8 cellular contexts compared by ENCODE assay signal in genomic region chr11:31509412-31510345, GRCh38. TPM values are rescaled to one million over a fixed set of nuclear protein-coding genes. Genes with fewer than 3 reads are reported as not detected.
DNase-seq lines count a peak whose midpoint lies in the region; ATAC-seq and TF ChIP-seq lines count a peak whose summit lies in the region.

Gene ELP4, plus strand, starts transcription at chr11:31509767. Its CDS starts 18 bp downstream, at chr11:31509785.
A gene with protein sequence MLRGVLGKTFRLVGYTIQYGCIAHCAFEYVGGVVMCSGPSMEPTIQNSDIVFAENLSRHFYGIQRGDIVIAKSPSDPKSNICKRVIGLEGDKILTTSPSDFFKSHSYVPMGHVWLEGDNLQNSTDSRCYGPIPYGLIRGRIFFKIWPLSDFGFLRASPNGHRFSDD (minus strand): TSS chr11:31509622. CDS start chr11:31463276, 46,346 bp downstream.

- no peaks in the 10 kb centered on the region for H3K9me3 ChIP-seq in muscle layer of duodenum (ENCODE audit: control insufficient read depth in 1 of 2, low read length in 2 of 2)

- peak within 1 kb of the TSS; percentile 81 for H3K27ac ChIP-seq in muscle layer of duodenum (ENCODE audit: low read length)

- DNase-seq in DMS153 treated with DMSO at 0.1 percent for 48 hours (lab: John Stamatoyannopoulos, UW; ENCODE audit: unreplicated experiment), result peak; percentile 90
- peak; percentile 97 for DNase-seq in KBM-7
- DNase-seq in activated T-cell treated with anti-CD3 and anti-CD28 coated beads, Interleukin-2, amount 50 U/mL, for 24 hours, result peak; percentile 94
- DNase-seq in stimulated activated CD8-positive, alpha-beta memory T cell treated with anti-CD3 and anti-CD28 coated beads, Interleukin-7, amount 100 ng/mL, for 4 hours (ENCODE audit: low read depth in 2 of 2), result peak; percentile 88 to 94

- H3K27me3 ChIP-seq in muscle layer of duodenum (ENCODE audit: low read depth, low read length), result no peaks in the 10 kb centered on the region

- peak within 1 kb of the TSS; percentile 97 for H3K27ac Mint-ChIP-seq in activated T-cell treated with anti-CD3 and anti-CD28 coated beads, Interleukin-2, amount 50 U/mL, for 24 hours

- peaks cover 0 to 11% of the 10 kb centered on the region in 2 donors for H3K4me1 ChIP-seq in muscle layer of duodenum (ENCODE audit: control insufficient read depth in 1 of 2, insufficient read depth in 2 of 2, low read length in 2 of 2)

- H3K4me3 ChIP-seq in muscle layer of duodenum (ENCODE audit: low read depth in 1 of 2, low read length in 2 of 2), result peak within 1 kb of the TSS; percentile 92 to 99

- H3K36me3 ChIP-seq in muscle layer of duodenum (ENCODE audit: control insufficient read depth in 1 of 2, insufficient read depth in 2 of 2, low read length in 2 of 2), result no peaks in the 10 kb centered on the region

- peaks cover 43% of the 10 kb centered on the region for H3K4me1 Mint-ChIP-seq in activated T-cell treated with anti-CD3 and anti-CD28 coated beads, Interleukin-2, amount 50 U/mL, for 24 hours (ENCODE audit: low read depth)

- no peaks in the 10 kb centered on the region for H3K27me3 Mint-ChIP-seq in activated T-cell treated with anti-CD3 and anti-CD28 coated beads, Interleukin-2, amount 50 U/mL, for 24 hours

- ATAC-seq in GM21717 (IDR thresholded peaks at IDR 0.05; ENCODE audit: unreplicated experiment), result peak; percentile 100
- peak; percentile 100 for ATAC-seq in esophagus mucosa

- in situ Hi-C loops in KBM-7 (cut with MboI; ENCODE audit: low pct_unique_long_range_greater_than_20kb, low sequenced_read_pairs), result no loop called here

- no peaks in the 10 kb centered on the region for H3K9me3 Mint-ChIP-seq in activated T-cell treated with anti-CD3 and anti-CD28 coated beads, Interleukin-2, amount 50 U/mL, for 24 hours

- peak within 1 kb of the TSS; percentile 98 for H3K4me3 Mint-ChIP-seq in activated T-cell treated with anti-CD3 and anti-CD28 coated beads, Interleukin-2, amount 50 U/mL, for 24 hours

- peaks cover 34% of the 10 kb centered on the region for H3K36me3 Mint-ChIP-seq in activated T-cell treated with anti-CD3 and anti-CD28 coated beads, Interleukin-2, amount 50 U/mL, for 24 hours (ENCODE audit: low read depth)

TF ChIP-seq in PFSK-1, 5 proteins besides CTCF, POLR2A, EP300 and RAD21:
- no peak for TF ChIP-seq SIN3A (IDR thresholded peaks at IDR 0.05; ENCODE audit: borderline replicate concordance, insufficient read depth, low read length)
- peak; percentile 68; the same call in 1 of the 2 replicates for TF ChIP-seq POLR2AphosphoS5 (IDR thresholded peaks at IDR 0.05; ENCODE audit: low read depth, low read length)
- TF ChIP-seq REST (IDR thresholded peaks at IDR 0.05; ENCODE audit: insufficient read depth in 1 of 2, low read depth in 2 of 2, low read length in 2 of 2), result 0 out of 4 replicates have a peak, but pooled peaks of 1 of the 2 experiments have one; percentile 27
- TF ChIP-seq FOXP2 (optimal IDR thresholded peaks at IDR 0.05; ENCODE audit: borderline replicate concordance, extremely low read depth, extremely low read length, insufficient read depth), result no peak
- TF ChIP-seq TAF1 (IDR thresholded peaks at IDR 0.05; ENCODE audit: borderline replicate concordance, insufficient read depth, low read length), result peak; percentile 98

RNA-seq across cellular contexts. Expression of gene ELP4, which starts in this region (rescaled TPM):
- polyA plus RNA-seq in PFSK-1 (2012; ENCODE audit: insufficient read length, low read depth), result 13.5 TPM
- 15.1 TPM for total RNA-seq in esophagus mucosa

RNA-seq across cellular contexts. Expression of the second gene that starts in this region (rescaled TPM):
- polyA plus RNA-seq in PFSK-1 (2012; ENCODE audit: insufficient read length, low read depth), result 10.8 TPM
- total RNA-seq in esophagus mucosa, result 12.5 TPM

Comparison
In these comparisons a context has a peak if more than half of its experiments do, and no peak if none do; other contexts are left out.
1. Peak in every context shown above with its lines: DNase-seq, ATAC-seq, H3K4me3 ChIP-seq and H3K27ac ChIP-seq.